Comparison of ENCODE assay signal across 8 cellular contexts in genomic region chr6:35449287-35449881, GRCh38. TPM values are rescaled to one million over a fixed set of nuclear protein-coding genes. Genes with fewer than 3 reads are reported as not detected.
DNase-seq lines count a peak whose midpoint lies in the region; ATAC-seq, FAIRE-seq and TF ChIP-seq lines count a peak whose summit lies in the region.

No MANE protein-coding gene starts in this region.

- POLR2A ChIA-PET in endothelial cell of umbilical vein (lab: Charles Lee): interaction anchor here (0.5 to 1.1 kb wide), 3 partner anchors 98 to 107 kb away, joined by 3 to 6 read pairs (median 4); partner anchors contain the start of gene PPARD

- CTCF ChIA-PET in endothelial cell of umbilical vein (lab: Charles Lee): interaction anchor here (0.5 to 9.3 kb wide), 49 partner anchors 9 to 463 kb away, joined by 3 to 270 read pairs (median 5); partner anchors contain the start of genes DEF6, PPARD, RPL10A and ZNF76

- WGBS in aorta, 2 donors: 29 to 30% methylated on average over 14 of the region's 14 CpGs

- H3K36me3 ChIP-seq in DND-41 (ENCODE audit: insufficient read depth, low read length) (no peaks in the 10 kb centered on the region), endothelial cell of umbilical vein (ENCODE audit: control insufficient read depth in 2 of 2, extremely low read depth in 1 of 2, insufficient read depth in 2 of 2, low read length in 2 of 2) (no peaks in the 10 kb centered on the region), aorta (ENCODE audit: control insufficient read depth in 1 of 2, insufficient read depth in 2 of 2, low read length in 1 of 2) (no peaks in the 10 kb centered on the region)

- H3K9me1 ChIP-seq in endothelial cell of umbilical vein (replicated peaks; ENCODE audit: control insufficient read depth, extremely low read depth, insufficient read depth, low read length): no peaks in the 10 kb centered on the region

- BruUV-seq in endothelial cell of umbilical vein (replicated peaks; lab: Mats Ljungman, UMichigan): no TSS peak

- H3K79me2 ChIP-seq in DND-41 (ENCODE audit: insufficient read depth, low read length) (no peaks in the 10 kb centered on the region), endothelial cell of umbilical vein (ENCODE audit: control insufficient read depth, insufficient read depth, low read length) (no peaks in the 10 kb centered on the region)

- TF ChIP-seq POLR2A in endothelial cell of umbilical vein (IDR thresholded peaks at IDR 0.05; ENCODE audit: low read depth, low read length): no peak

- dilution Hi-C loops in endothelial cell of umbilical vein (cut with MboI; ENCODE audit: extremely low pct_ligation_motif_present, low sequenced_read_pairs): no loop called here

- H3K4me2 ChIP-seq in DND-41 (ENCODE audit: insufficient read depth, low read length) (no peak overlapping the region), endothelial cell of umbilical vein (ENCODE audit: insufficient read depth, low read length) (no peak overlapping the region)

- H3K27me3 ChIP-seq in DND-41 (ENCODE audit: insufficient read depth, low read length, poor library complexity) (no peaks in the 10 kb centered on the region), endothelial cell of umbilical vein (ENCODE audit: control insufficient read depth in 2 of 2, insufficient read depth in 2 of 2, low read length in 2 of 2) (peaks cover 0 to 2% of the 10 kb centered on the region in 2 experiments), aorta (ENCODE audit: control insufficient read depth in 1 of 2, insufficient read depth in 2 of 2, low read length in 1 of 2) (no peaks in the 10 kb centered on the region)

- H3K9ac ChIP-seq in DND-41 (ENCODE audit: low read depth, low read length) (no peak overlapping the region), endothelial cell of umbilical vein (replicated peaks; ENCODE audit: extremely low read depth, insufficient read depth, low read length) (no peak overlapping the region)

- H4K20me1 ChIP-seq in DND-41 (ENCODE audit: insufficient read depth, low read length) (0 out of 2 replicates have a peak, but pooled peaks cover 3% of the 10 kb centered on the region), endothelial cell of umbilical vein (replicated peaks; ENCODE audit: control insufficient read depth, extremely low read depth, insufficient read depth, low read length) (no peaks in the 10 kb centered on the region)

- H3K27ac ChIP-seq in DND-41 (ENCODE audit: low read length) (no peak overlapping the region), endothelial cell of umbilical vein (ENCODE audit: insufficient read depth, low read depth, low read length) (no peak overlapping the region), aorta (ENCODE audit: low read depth in 1 of 2, low read length in 2 of 2) (no peak overlapping the region)

- no peak overlapping the region for H3K4me3 ChIP-seq in DND-41 (ENCODE audit: low read depth in 1 of 2, low read length in 2 of 2)
- H3K4me3 ChIP-seq in WI38 (ENCODE audit: low read depth, low read length): no peak overlapping the region
- H3K4me3 ChIP-seq in endothelial cell of umbilical vein (replicated peaks in 1 of 3; ENCODE audit: insufficient read depth in 1 of 3, low read depth in 1 of 3, low read length in 3 of 3): no peak overlapping the region
- no peak overlapping the region for H3K4me3 ChIP-seq in aorta (ENCODE audit: low read length in 2 of 2)

- ATAC-seq in DND-41 (ENCODE audit: insufficient read depth, low read depth) (peak; percentile 71), HG02870 (IDR thresholded peaks at IDR 0.05; ENCODE audit: unreplicated experiment) (peak; percentile 42), aorta (ENCODE audit: low FRiP score) (peak; percentile 71)

- TF ChIP-seq CTCF in DND-41 (IDR thresholded peaks at IDR 0.05; ENCODE audit: borderline replicate concordance, extremely low read depth, low read length, poor library complexity, severe bottlenecking) (peak; percentile 82), WI38 (IDR thresholded peaks at IDR 0.05; ENCODE audit: low read depth, low read length) (peak; percentile 56), endothelial cell of umbilical vein (IDR thresholded peaks at IDR 0.05; ENCODE audit: extremely low read depth in 1 of 2, insufficient read depth in 1 of 2, low read depth in 1 of 2, low read length in 2 of 2) (peak; percentile 48 to 53)

- FAIRE-seq in endothelial cell of umbilical vein (lab: Jason Lieb, UNC): peak; percentile 93

- intact Hi-C loops in endothelial cell of umbilical vein (cut with micrococcal nuclease) (loop anchor here (1.0 kb wide), 5 partner anchors 24 to 152 kb away; partner anchors contain the start of genes DEF6 and PPARD), aorta (cut with DNase I) (loop anchor here (1.0 to 2.0 kb wide), 2 partner anchors 35 to 107 kb away; partner anchors contain the start of gene PPARD (in 1 of the 2))

- H2AFZ ChIP-seq in DND-41 (ENCODE audit: low read depth, low read length): no peak overlapping the region; the same call in 1 of the 2 replicates
- no peak overlapping the region for H2AFZ ChIP-seq in endothelial cell of umbilical vein (ENCODE audit: low read depth, low read length)

- DNase-seq in DND-41 (peak; percentile 43), NCI-H2196 treated with DMSO at 0.1 percent for 48 hours (lab: John Stamatoyannopoulos, UW; ENCODE audit: unreplicated experiment) (peak; percentile 75), endothelial cell of umbilical vein (ENCODE audit: low read depth, low spot score) (peak; percentile 62), myocyte (ENCODE audit: low read depth) (peak; percentile 71), aorta (no peak), ureter (ENCODE audit: low spot score) (no peak)

- H3K9me3 ChIP-seq in DND-41 (ENCODE audit: insufficient read depth, low read length, severe bottlenecking): no peaks in the 10 kb centered on the region
- no peaks in the 10 kb centered on the region for H3K9me3 ChIP-seq in endothelial cell of umbilical vein (replicated peaks; ENCODE audit: control insufficient read depth, insufficient read depth, low read length)
- H3K9me3 ChIP-seq in aorta (ENCODE audit: control insufficient read depth, low read length): no peaks in the 10 kb centered on the region

- peaks cover 28% of the 10 kb centered on the region for H3K4me1 ChIP-seq in DND-41 (ENCODE audit: insufficient read depth, low read length)
- H3K4me1 ChIP-seq in endothelial cell of umbilical vein (ENCODE audit: control insufficient read depth, extremely low read depth, insufficient read depth, low read length): peaks cover 16% of the 10 kb centered on the region
- no peaks in the 10 kb centered on the region for H3K4me1 ChIP-seq in aorta (ENCODE audit: control insufficient read depth in 1 of 2, insufficient read depth in 2 of 2, low read length in 2 of 2)

TF ChIP-seq in endothelial cell of umbilical vein, 7 proteins besides CTCF, POLR2A, EP300 and RAD21 (continues in another document):
- TF ChIP-seq MAX (IDR thresholded peaks at IDR 0.05; ENCODE audit: insufficient read depth, insufficient read length) (no peak), GATA2 (IDR thresholded peaks at IDR 0.05; ENCODE audit: insufficient read depth, insufficient read length, low read depth, low read length) (no peak), EZH2 (IDR thresholded peaks at IDR 0.05; ENCODE audit: borderline replicate concordance, low read depth, low read length, severe bottlenecking) (no peak), POLR2AphosphoS5 (IDR thresholded peaks at IDR 0.05; ENCODE audit: insufficient read depth, low read depth, low read length) (no peak), FOS (IDR thresholded peaks at IDR 0.05; ENCODE audit: borderline replicate concordance, insufficient read depth, low read length) (no peak), MYC (IDR thresholded peaks at IDR 0.05; ENCODE audit: low read depth, low read length) (no peak)

RNA-seq across cellular contexts. Expression of gene FANCE, which starts 2.8 kb away (rescaled TPM):
- total RNA-seq in endothelial cell of umbilical vein: 11.0 and 12.7 TPM in 2 replicates
- 9.1 and 9.5 TPM in 2 replicates for polyA plus RNA-seq in endothelial cell of umbilical vein
- polyA plus RNA-seq in endothelial cell of umbilical vein (2011; cell fraction: cytosol; rRNA removed): 10.2 and 11.4 TPM in 2 replicates
- polyA plus RNA-seq in endothelial cell of umbilical vein (2011; cell fraction: nucleus; rRNA removed): 7.8 and 8.5 TPM in 2 replicates
- 4.8 and 5.8 TPM in 2 replicates for polyA plus RNA-seq in endothelial cell of umbilical vein (2012)
- polyA minus RNA-seq in endothelial cell of umbilical vein: 7.3 and 9.4 TPM in 2 replicates
- polyA minus RNA-seq in endothelial cell of umbilical vein (2011; cell fraction: cytosol; rRNA and poly(A)+ RNA removed): 13.1 TPM
- polyA minus RNA-seq in endothelial cell of umbilical vein (2011; cell fraction: nucleus; rRNA and poly(A)+ RNA removed): 2.0 and 2.8 TPM in 2 replicates
- 11.8 and 18.3 TPM in 2 replicates for total RNA-seq in myocyte
- polyA plus RNA-seq in myocyte (2012): 4.1 TPM
- 1 to 10 TPM; 4.7 to 5.5 TPM for total RNA-seq in aorta
- 1 to 10 TPM; 1.3 to 4.4 TPM for polyA plus RNA-seq in aorta
- 5.5 TPM for total RNA-seq in ureter

RNA-seq across cellular contexts. Expression of gene RPL10A, which starts 18.8 kb away (rescaled TPM):
- total RNA-seq in endothelial cell of umbilical vein (1,327 and 1,339 TPM in 2 replicates), myocyte (794 and 894 TPM in 2 replicates), aorta (100 to 1,000 TPM; 834 to 875 TPM), ureter (2,073 TPM)
- polyA plus RNA-seq in endothelial cell of umbilical vein (1,956 and 2,053 TPM in 2 replicates), aorta (1,000 to 10,000 TPM; 2,062 to 2,391 TPM)
- polyA plus RNA-seq in endothelial cell of umbilical vein (2011; cell fraction: cytosol; rRNA removed): 2,740 and 3,664 TPM in 2 replicates
- polyA plus RNA-seq in endothelial cell of umbilical vein (2011; cell fraction: nucleus; rRNA removed): 979 and 1,138 TPM in 2 replicates
- 2,181 and 2,192 TPM in 2 replicates for polyA plus RNA-seq in endothelial cell of umbilical vein (2012)
- polyA minus RNA-seq in endothelial cell of umbilical vein: 780 and 808 TPM in 2 replicates
- 702 TPM for polyA minus RNA-seq in endothelial cell of umbilical vein (2011; cell fraction: cytosol; rRNA and poly(A)+ RNA removed)
- 141 and 181 TPM in 2 replicates for polyA minus RNA-seq in endothelial cell of umbilical vein (2011; cell fraction: nucleus; rRNA and poly(A)+ RNA removed)
- 1,221 TPM for polyA plus RNA-seq in myocyte (2012)

RNA-seq across cellular contexts. Expression of gene TEAD3, which starts 47.5 kb away (rescaled TPM):
- total RNA-seq in endothelial cell of umbilical vein (1.1 and 2.0 TPM in 2 replicates), myocyte (25.5 and 33.2 TPM in 2 replicates), aorta (10 to 100 TPM; 43.5 to 78.0 TPM), ureter (60.3 TPM)
- polyA plus RNA-seq in endothelial cell of umbilical vein (1.6 and 1.7 TPM in 2 replicates), aorta (10 to 100 TPM; 16.7 to 54.2 TPM)
- 1.4 and 1.6 TPM in 2 replicates for polyA plus RNA-seq in endothelial cell of umbilical vein (2011; cell fraction: cytosol; rRNA removed)
- polyA plus RNA-seq in endothelial cell of umbilical vein (2011; cell fraction: nucleus; rRNA removed): 2.2 and 3.7 TPM in 2 replicates
- polyA plus RNA-seq in endothelial cell of umbilical vein (2012): 1.2 and 2.3 TPM in 2 replicates
- polyA minus RNA-seq in endothelial cell of umbilical vein: 0.70 and 2.0 TPM in 2 replicates
- polyA minus RNA-seq in endothelial cell of umbilical vein (2011; cell fraction: cytosol; rRNA and poly(A)+ RNA removed): 4.2 TPM
- 0.48 TPM in 2 replicates for polyA minus RNA-seq in endothelial cell of umbilical vein (2011; cell fraction: nucleus; rRNA and poly(A)+ RNA removed)
- 51.2 TPM for polyA plus RNA-seq in myocyte (2012)

Comparison
In these comparisons a context has a peak if more than half of its experiments do, and no peak if none do; other contexts are left out.
1. DNase-seq: peak in DND-41 (single experiment), NCI-H2196 treated with DMSO at 0.1 percent for 48 hours (single experiment), endothelial cell of umbilical vein (single experiment) and myocyte (single experiment); none in aorta (0 of 2) and ureter (single experiment).
2. Peak in every context shown above with its lines, with median percentiles within 50 percentile points of each other: ATAC-seq and CTCF ChIP-seq.